ENCODE assay signal across 8 cellular contexts in genomic region chr9:33025572-33026347, GRCh38. TPM values are rescaled to one million over a fixed set of nuclear protein-coding genes. Genes with fewer than 3 reads are reported as not detected.
DNase-seq lines count a peak whose midpoint lies in the region; ATAC-seq and TF ChIP-seq lines count a peak whose summit lies in the region.

No MANE protein-coding gene starts in this region.

- peak overlapping the region; percentile 99 for H4K8ac ChIP-seq in trophoblast cell (ENCODE audit: low read depth, low read length)

- peak overlapping the region; percentile 93 for H2AK5ac ChIP-seq in trophoblast cell (ENCODE audit: low read length)

- no peak for TF ChIP-seq POLR2A in transverse colon (IDR thresholded peaks at IDR 0.05)

- H3K36me3 ChIP-seq in trophoblast cell (ENCODE audit: control insufficient read depth in 1 of 2, insufficient read depth in 2 of 2, low read length in 2 of 2) (peaks cover 11 to 12% of the 10 kb centered on the region in 2 experiments), transverse colon (peaks cover 0 to 12% (median 1%) of the 10 kb centered on the region in 4 donors)

- DNase-seq in DMS153 (lab: John Stamatoyannopoulos, UW) (peak; percentile 51), SK-N-DZ (ENCODE audit: low spot score) (peak; percentile 72), Right ventricle myocardium inferior (ENCODE audit: missing footprints) (peak; percentile 78), trophoblast cell (peak in 1 of 2 donors; percentile 55), transverse colon (peak; percentile 73)
- peak; percentile 74 for DNase-seq in Jurkat, Clone E6-1 (ENCODE audit: low read depth, low spot score)
- peak; percentile 84 for DNase-seq in activated naive CD4-positive, alpha-beta T cell treated with anti-CD3 and anti-CD28 coated beads, Interleukin-2, amount 50 U/mL, for 16 hours

- peak overlapping the region; percentile 99 for H2BK120ac ChIP-seq in trophoblast cell (ENCODE audit: insufficient read depth, low read length, poor library complexity)

- H3K4me1 ChIP-seq in trophoblast cell (ENCODE audit: control insufficient read depth in 1 of 2, insufficient read depth in 2 of 2, low read length in 2 of 2) (peaks cover 0 to 4% of the 10 kb centered on the region in 2 experiments), transverse colon (peaks cover 18 to 59% (median 39%) of the 10 kb centered on the region in 4 donors)

- peak overlapping the region; percentile 100 for H4K91ac ChIP-seq in trophoblast cell (ENCODE audit: low read depth, low read length)

- peak overlapping the region; percentile 73 for H3K4me2 ChIP-seq in trophoblast cell (ENCODE audit: low read length)

- H3K9ac ChIP-seq in trophoblast cell (ENCODE audit: low read length): peak overlapping the region; percentile 100

- peak overlapping the region; percentile 99 for H3K18ac ChIP-seq in trophoblast cell (ENCODE audit: low read length)

- ATAC-seq in GM21576 (IDR thresholded peaks at IDR 0.05; ENCODE audit: unreplicated experiment) (peak; percentile 38), Right ventricle myocardium inferior (peak; percentile 54)

- peak overlapping the region; percentile 100 for H3K14ac ChIP-seq in trophoblast cell (ENCODE audit: low read length)

- no CpG with 5 or more reads among the region's 36 CpGs for WGBS in trophoblast cell (ENCODE audit: extremely low coverage, insufficient coverage, insufficient read length)
- 3% methylated on average over 6 to 27 of the region's 36 CpGs for WGBS in transverse colon (ENCODE audit: low coverage in 1 of 2), 2 donors

- TF ChIP-seq EP300 in transverse colon (IDR thresholded peaks at IDR 0.05; ENCODE audit: low read depth): no peak

- H3K9me3 ChIP-seq in trophoblast cell (ENCODE audit: insufficient read depth, low read depth, low read length) (no peaks in the 10 kb centered on the region), transverse colon (no peaks in the 10 kb centered on the region)

- H2AFZ ChIP-seq in trophoblast cell (ENCODE audit: insufficient read depth, low read length, poor library complexity): peak overlapping the region; percentile 89

- H2BK12ac ChIP-seq in trophoblast cell (ENCODE audit: low read length): no peak overlapping the region

- H2BK5ac ChIP-seq in trophoblast cell (ENCODE audit: low read depth, low read length, poor library complexity): peak overlapping the region; percentile 100

- in situ Hi-C loops in transverse colon (cut with MboI; ENCODE audit: low pct_ligation_motif_present in 1 of 4, low pct_unique_long_range_greater_than_20kb in 1 of 4, low sequenced_read_pairs in 3 of 4): no loop called here

- H3K27me3 ChIP-seq in trophoblast cell (ENCODE audit: insufficient read depth, low read length) (no peaks in the 10 kb centered on the region), transverse colon (no peaks in the 10 kb centered on the region)

- peak overlapping the region; percentile 97 for H3K27ac ChIP-seq in trophoblast cell (ENCODE audit: low read depth, low read length)
- H3K27ac ChIP-seq in transverse colon: peak overlapping the region; percentile 98 to 100 (median 99)

- peak overlapping the region; percentile 100 for H3K4ac ChIP-seq in trophoblast cell (ENCODE audit: low read depth, low read length)

- H3K23ac ChIP-seq in trophoblast cell (ENCODE audit: low read length): no peak overlapping the region

- peak overlapping the region; percentile 78 for H3K4me3 ChIP-seq in Jurkat, Clone E6-1 (ENCODE audit: low read length)
- H3K4me3 ChIP-seq in trophoblast cell (ENCODE audit: low read depth, low read length) (peak overlapping the region; percentile 100), transverse colon (peak overlapping the region; percentile 83 to 99 (median 97))

- peaks cover 12% of the 10 kb centered on the region for H3K79me1 ChIP-seq in trophoblast cell (ENCODE audit: low read length)

- peak overlapping the region; percentile 100 for H4K12ac ChIP-seq in trophoblast cell (ENCODE audit: low read depth, low read length)

- H3K79me2 ChIP-seq in trophoblast cell (ENCODE audit: control insufficient read depth, insufficient read depth, low read length, poor library complexity): peaks cover 26% of the 10 kb centered on the region

- peak in 1 of 5 experiments; percentile 11 for TF ChIP-seq CTCF in transverse colon (IDR thresholded peaks at IDR 0.05)

- intact Hi-C loops in Right ventricle myocardium inferior (cut with DNase I) (loop anchor here (5.0 kb wide), 1 partner anchor 47 kb away; no protein-coding TSS in a partner anchor), transverse colon (cut with DNase I; ENCODE audit: low total_unique reads) (no loop called here)

RNA-seq across cellular contexts. Expression of gene DNAJA1, which starts 0.7 kb away (rescaled TPM):
- 240 TPM for polyA plus RNA-seq in Jurkat, Clone E6-1 (2012; ENCODE audit: insufficient read depth, insufficient read length)
- polyA plus RNA-seq in SK-N-DZ (2014; cell fraction: cytosol; rRNA removed): 289 and 292 TPM in 2 replicates
- polyA plus RNA-seq in SK-N-DZ (2014; cell fraction: nucleus; rRNA removed): 105 and 151 TPM in 2 replicates
- total RNA-seq in Right ventricle myocardium inferior (82.3 TPM), transverse colon (10 to 100 TPM in 3 of 4 donors, 1 to 10 TPM in 1; 7.9 to 68.3 (median 47.1) TPM)
- polyA plus RNA-seq in trophoblast cell (2013): 235 and 242 TPM in 2 replicates

RNA-seq across cellular contexts. Expression of gene APTX, which starts 24.3 kb away (rescaled TPM):
- polyA plus RNA-seq in Jurkat, Clone E6-1 (2012; ENCODE audit: insufficient read depth, insufficient read length): 69.2 TPM
- polyA plus RNA-seq in SK-N-DZ (2014; cell fraction: cytosol; rRNA removed): 49.4 and 55.3 TPM in 2 replicates
- 36.0 and 43.3 TPM in 2 replicates for polyA plus RNA-seq in SK-N-DZ (2014; cell fraction: nucleus; rRNA removed)
- total RNA-seq in Right ventricle myocardium inferior (12.2 TPM), transverse colon (10 to 100 TPM in 3 of 4 donors, 1 to 10 TPM in 1; 8.6 to 24.1 (median 13.7) TPM)
- 26.2 TPM in 2 replicates for polyA plus RNA-seq in trophoblast cell (2013)

RNA-seq across cellular contexts. Expression of gene SMU1, which starts 50.7 kb away (rescaled TPM):
- 17.1 TPM for polyA plus RNA-seq in Jurkat, Clone E6-1 (2012; ENCODE audit: insufficient read depth, insufficient read length)
- polyA plus RNA-seq in SK-N-DZ (2014; cell fraction: cytosol; rRNA removed): 26.0 and 27.4 TPM in 2 replicates
- 11.3 and 12.8 TPM in 2 replicates for polyA plus RNA-seq in SK-N-DZ (2014; cell fraction: nucleus; rRNA removed)
- total RNA-seq in Right ventricle myocardium inferior: 15.2 TPM
- polyA plus RNA-seq in trophoblast cell (2013): 14.3 and 14.5 TPM in 2 replicates
- 10 to 100 TPM in 2 of 4 donors, 1 to 10 TPM in 2; 7.2 to 14.6 (median 10.4) TPM for total RNA-seq in transverse colon
